18 cellular contexts compared by ENCODE assay signal in the genomic region with DNA sequence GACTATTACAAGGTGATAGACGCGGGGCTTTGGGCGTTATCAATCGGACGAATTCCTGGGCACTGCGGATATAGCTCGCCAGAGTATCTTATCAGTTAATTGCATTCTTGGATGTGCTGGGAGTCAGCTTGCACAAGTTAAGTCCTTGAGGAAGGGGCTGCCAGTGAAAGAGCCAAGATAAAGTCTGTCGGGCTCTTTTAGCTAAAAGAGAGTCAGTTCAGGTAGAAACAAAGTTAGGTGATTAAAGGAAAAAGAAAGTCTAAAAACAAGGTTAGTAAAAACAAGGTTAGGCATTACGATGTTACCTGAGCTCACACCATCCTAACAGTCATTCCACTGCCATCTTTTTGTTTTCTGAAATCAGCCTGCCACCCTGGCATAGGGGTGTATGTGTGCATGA. TPM values are rescaled to one million over a fixed set of nuclear protein-coding genes. Genes with fewer than 3 reads are reported as not detected.
DNase-seq lines count a peak whose midpoint lies in the region; ATAC-seq lines count a peak whose summit lies in the region.
"Had no signal": no experiment of that assay in that cellular context is flagged by ENCODE, and none has a peak within 500 bp of the region (broad histone marks: within the 10 kb centered on the region; RNA-seq: fewer than 3 reads in every experiment).

No MANE protein-coding gene starts in this region.

- no peak for DNase-seq in activated CD4-positive, alpha-beta memory T cell treated with anti-CD3 and anti-CD28 coated beads, Interleukin-2, amount 10 ng/mL, durations not matched to agents 7 days and 5 days
- DNase-seq in natural killer cell treated with Interleukin-12 subunit alpha and Interleukin-12 subunit beta and Interleukin-15 and Interleukin-18, amount 100 ng/mL, for 72 hours (ENCODE audit: low spot score), result no peak
- DNase-seq in kidney glomerular epithelial cell (lab: John Stamatoyannopoulos, UW) (no peak), NCI-H2081 (lab: John Stamatoyannopoulos, UW) (no peak)
- DNase-seq: ACHN, C1 segment of cervical spinal cord, DMS79, KBM-7, NCI-H1105, NCI-H187 treated with DMSO at 0.1 percent for 48 hours, NCI-H226, NCI-H524 treated with DMSO at 0.1 percent for 48 hours, Peyer's patch had no signal

- H3K9ac ChIP-seq in HUES48 (ENCODE audit: low read depth, low read length) (no peak overlapping the region), iPS-20b (ENCODE audit: low read depth, low read length) (peak overlapping the region; percentile 35; the same call in 1 of the 2 replicates)

- H3K27me3 Mint-ChIP-seq in activated T-helper 17 cell treated with anti-CD3 and anti-CD28 coated beads, Interleukin-2, amount 50 U/mL, for 72 hours, result no peaks in the 10 kb centered on the region
- H3K27me3 Mint-ChIP-seq in activated CD4-positive, alpha-beta memory T cell treated with anti-CD3 and anti-CD28 coated beads, Interleukin-2, amount 10 ng/mL, durations not matched to agents 7 days and 5 days, result peaks cover 2% of the 10 kb centered on the region
- peaks cover 8 to 13% of the 10 kb centered on the region in 2 donors for H3K27me3 Mint-ChIP-seq in natural killer cell treated with Interleukin-12 subunit alpha and Interleukin-12 subunit beta and Interleukin-15 and Interleukin-18, amount 100 ng/mL, for 72 hours

- H3K4me3 Mint-ChIP-seq in activated T-helper 17 cell treated with anti-CD3 and anti-CD28 coated beads, Interleukin-2, amount 50 U/mL, for 72 hours, result peak overlapping the region; percentile 53
- no peak overlapping the region for H3K4me3 Mint-ChIP-seq in activated CD4-positive, alpha-beta memory T cell treated with anti-CD3 and anti-CD28 coated beads, Interleukin-2, amount 10 ng/mL, durations not matched to agents 7 days and 5 days
- no peak overlapping the region for H3K4me3 Mint-ChIP-seq in natural killer cell treated with Interleukin-12 subunit alpha and Interleukin-12 subunit beta and Interleukin-15 and Interleukin-18, amount 100 ng/mL, for 72 hours

- H3K27me3 ChIP-seq in HUES48 (ENCODE audit: control insufficient read depth, insufficient read depth, low read length), result peaks cover 21% of the 10 kb centered on the region
- H3K27me3 ChIP-seq in iPS-20b (ENCODE audit: insufficient read depth, low read length), result peaks cover 30% of the 10 kb centered on the region
- H3K27me3 ChIP-seq: Peyer's patch had no signal

- CTCF ChIA-PET in activated CD4-positive, alpha-beta memory T cell treated with anti-CD3 and anti-CD28 coated beads, Interleukin-2, amount 10 ng/mL, durations not matched to agents 7 days and 5 days (lab: Charles Lee), result interaction anchor here (0.7 kb wide), 1 partner anchor 312 kb away, joined by 5 read pairs; no protein-coding TSS in a partner anchor

- H3K36me3 Mint-ChIP-seq in activated T-helper 17 cell treated with anti-CD3 and anti-CD28 coated beads, Interleukin-2, amount 50 U/mL, for 72 hours (ENCODE audit: low read depth), result no peaks in the 10 kb centered on the region
- no peaks in the 10 kb centered on the region for H3K36me3 Mint-ChIP-seq in activated CD4-positive, alpha-beta memory T cell treated with anti-CD3 and anti-CD28 coated beads, Interleukin-2, amount 10 ng/mL, durations not matched to agents 7 days and 5 days (ENCODE audit: low read depth)
- H3K36me3 Mint-ChIP-seq in natural killer cell treated with Interleukin-12 subunit alpha and Interleukin-12 subunit beta and Interleukin-15 and Interleukin-18, amount 100 ng/mL, for 72 hours, result no peaks in the 10 kb centered on the region

- H3K9me3 ChIP-seq in HUES48 (ENCODE audit: control insufficient read depth, insufficient read depth, low read length), result no peaks in the 10 kb centered on the region
- no peaks in the 10 kb centered on the region for H3K9me3 ChIP-seq in iPS-20b (ENCODE audit: insufficient read depth, low read depth, low read length)
- H3K9me3 ChIP-seq: HAP-1, Peyer's patch, SJSA1 had no signal

- POLR2A ChIA-PET in activated CD4-positive, alpha-beta memory T cell treated with anti-CD3 and anti-CD28 coated beads, Interleukin-2, amount 10 ng/mL, durations not matched to agents 7 days and 5 days (lab: Charles Lee), result no interaction called here

- H3K27ac Mint-ChIP-seq in activated T-helper 17 cell treated with anti-CD3 and anti-CD28 coated beads, Interleukin-2, amount 50 U/mL, for 72 hours, result peak overlapping the region; percentile 64
- H3K27ac Mint-ChIP-seq in activated CD4-positive, alpha-beta memory T cell treated with anti-CD3 and anti-CD28 coated beads, Interleukin-2, amount 10 ng/mL, durations not matched to agents 7 days and 5 days, result no peak overlapping the region
- H3K27ac Mint-ChIP-seq in natural killer cell treated with Interleukin-12 subunit alpha and Interleukin-12 subunit beta and Interleukin-15 and Interleukin-18, amount 100 ng/mL, for 72 hours, result no peak overlapping the region

- ATAC-seq in activated T-helper 17 cell treated with anti-CD3 and anti-CD28 coated beads, Interleukin-2, amount 50 U/mL, for 72 hours (replicated peaks), result no peak
- no peak for ATAC-seq in natural killer cell treated with Interleukin-12 subunit alpha and Interleukin-12 subunit beta and Interleukin-15 and Interleukin-18, amount 100 ng/mL, for 72 hours

- H3K27ac ChIP-seq in HUES48 (ENCODE audit: low read depth, low read length) (peak overlapping the region; percentile 89), iPS-20b (ENCODE audit: low read length) (no peak overlapping the region)
- H3K27ac ChIP-seq: Peyer's patch, SJSA1 had no signal

- H3K4me1 ChIP-seq in HUES48 (ENCODE audit: control insufficient read depth, insufficient read depth, low read length) (peaks cover 28% of the 10 kb centered on the region), iPS-20b (ENCODE audit: insufficient read depth, low read length) (peaks cover 21% of the 10 kb centered on the region)
- H3K4me1 ChIP-seq: HAP-1, Peyer's patch, SJSA1 had no signal

- H3K9me3 Mint-ChIP-seq in activated T-helper 17 cell treated with anti-CD3 and anti-CD28 coated beads, Interleukin-2, amount 50 U/mL, for 72 hours, result no peaks in the 10 kb centered on the region
- H3K9me3 Mint-ChIP-seq in activated CD4-positive, alpha-beta memory T cell treated with anti-CD3 and anti-CD28 coated beads, Interleukin-2, amount 10 ng/mL, durations not matched to agents 7 days and 5 days, result no peaks in the 10 kb centered on the region
- H3K9me3 Mint-ChIP-seq in natural killer cell treated with Interleukin-12 subunit alpha and Interleukin-12 subunit beta and Interleukin-15 and Interleukin-18, amount 100 ng/mL, for 72 hours, result no peaks in the 10 kb centered on the region

- H3K4me3 ChIP-seq in HUES48 (ENCODE audit: low read depth, low read length) (peak overlapping the region; percentile 42), iPS-20b (ENCODE audit: low read length) (peak overlapping the region; percentile 57)
- H3K4me3 ChIP-seq: HAP-1, Peyer's patch, SJSA1 had no signal

- H3K4me1 Mint-ChIP-seq in activated T-helper 17 cell treated with anti-CD3 and anti-CD28 coated beads, Interleukin-2, amount 50 U/mL, for 72 hours, result peaks cover 59% of the 10 kb centered on the region
- H3K4me1 Mint-ChIP-seq in activated CD4-positive, alpha-beta memory T cell treated with anti-CD3 and anti-CD28 coated beads, Interleukin-2, amount 10 ng/mL, durations not matched to agents 7 days and 5 days, result peaks cover 85% of the 10 kb centered on the region
- H3K4me1 Mint-ChIP-seq in natural killer cell treated with Interleukin-12 subunit alpha and Interleukin-12 subunit beta and Interleukin-15 and Interleukin-18, amount 100 ng/mL, for 72 hours (ENCODE audit: low read depth in 2 of 2), result peaks cover 14% of the 10 kb centered on the region in 2 donors

- H3K36me3 ChIP-seq in HUES48 (ENCODE audit: control insufficient read depth, insufficient read depth, low read length) (no peaks in the 10 kb centered on the region), iPS-20b (ENCODE audit: insufficient read depth, low read depth, low read length) (no peaks in the 10 kb centered on the region)
- H3K36me3 ChIP-seq: HAP-1, Peyer's patch, SJSA1 had no signal

RNA-seq across cellular contexts. Expression of a gene that starts 6.1 kb away (rescaled TPM):
- total RNA-seq in activated T-helper 17 cell treated with anti-CD3 and anti-CD28 coated beads, Interleukin-2, amount 50 U/mL, for 72 hours, result 1 to 10 TPM; 9.0 to 10.0 TPM
- 1 to 10 TPM; 6.6 to 7.0 TPM for total RNA-seq in activated CD4-positive, alpha-beta memory T cell treated with anti-CD3 and anti-CD28 coated beads, Interleukin-2, amount 10 ng/mL, durations not matched to agents 7 days and 5 days
- 1 to 10 TPM; 3.0 to 3.3 TPM for total RNA-seq in natural killer cell treated with Interleukin-12 subunit alpha and Interleukin-12 subunit beta and Interleukin-15 and Interleukin-18, amount 100 ng/mL, for 72 hours
